33 cellular contexts compared by ENCODE assay signal in genomic region chr11:104104201-104104600, GRCh38. TPM values are rescaled to one million over a fixed set of nuclear protein-coding genes. Genes with fewer than 3 reads are reported as not detected.
"Had no signal": no experiment of that assay in that cellular context is flagged by ENCODE, and none has a peak within 500 bp of the region (broad histone marks: within the 10 kb centered on the region; RNA-seq: fewer than 3 reads in every experiment).

No MANE protein-coding gene starts in this region.

- H3K4me1 Mint-ChIP-seq: T-cell, T-helper 17 cell had no signal

- H2AFZ ChIP-seq: PC-9 had no signal

- H3K36me3 Mint-ChIP-seq: T-cell had no signal

- ATAC-seq: Panc1, Right ventricle myocardium inferior, T-cell, T-helper 17 cell had no signal

- H3K27me3 Mint-ChIP-seq: T-cell, T-helper 17 cell had no signal

- H3K27ac Mint-ChIP-seq: T-cell, T-helper 17 cell had no signal

- H3K4me3 ChIP-seq: MG63, PC-9, SJCRH30, SK-N-MC had no signal

- H3K9me3 ChIP-seq: SJCRH30 had no signal

- H3K4me2 ChIP-seq: PC-9 had no signal

- H3K4me3 Mint-ChIP-seq: T-cell, T-helper 17 cell had no signal

- H3K36me3 ChIP-seq: MG63, SJCRH30 had no signal

- H3K27ac ChIP-seq: PC-9, RWPE1, SK-N-MC had no signal

- DNase-seq: MG63, NCI-H1048, NCI-H1092 treated with DMSO at 0.1 percent for 48 hours, NCI-H1105 treated with DMSO at 0.1 percent for 48 hours, NCI-H1417, NCI-H1436, NCI-H146, NCI-H1694, NCI-H187, NCI-H1930, NCI-H2029 treated with DMSO at 0.1 percent for 48 hours, NCI-H2081 treated with DMSO at 0.1 percent for 48 hours, NCI-H2107, NCI-H2171, NCI-H226, NCI-H446 treated with DMSO at 0.1 percent for 48 hours, NCI-H510A, NCI-H524, NCI-H69, NCI-H748 treated with DMSO at 0.1 percent for 48 hours, NCI-H82, PC-9, SHP77, SIG-M5, SJCRH30, T-cell, T-helper 17 cell had no signal

- H3K27me3 ChIP-seq: MG63, SJCRH30 had no signal

RNA-seq across cellular contexts. Expression of gene PDGFD, which starts 59.7 kb away (rescaled TPM):
- total RNA-seq: RPMI7951; T-helper 1 cell treated with Interleukin-12 subunit alpha and Interleukin-12 subunit beta and Interleukin-4 antibody, amounts not matched to agents 30 ng/mL and 1 ng/mL, for 36 hours had no signal
